In genomic region chr21:45463871-45464270, GRCh38 we compare ENCODE assay signal across 27 cellular contexts.
"Had no signal": no experiment of that assay in that cellular context is flagged by ENCODE, and none has a peak within 500 bp of the region (broad histone marks: within the 10 kb centered on the region; RNA-seq: fewer than 3 reads in every experiment).

No MANE protein-coding gene starts in this region.

- H3K9me3 Mint-ChIP-seq: stimulated activated effector memory CD8-positive, alpha-beta T cell treated with anti-CD3 and anti-CD28 coated beads, Interleukin-12 subunit alpha, Interleukin-12 subunit beta, amount 100 ng/mL, for 72 hours had no signal

- H3K4me3 ChIP-seq: coronary artery, dorsolateral prefrontal cortex, gastrocnemius medialis, lower lobe of right lung, pancreas, prostate gland, thoracic aorta, uterus had no signal

- H3K36me3 Mint-ChIP-seq: stimulated activated effector memory CD8-positive, alpha-beta T cell treated with anti-CD3 and anti-CD28 coated beads, Interleukin-12 subunit alpha, Interleukin-12 subunit beta, amount 100 ng/mL, for 72 hours had no signal

- ATAC-seq: activated CD4-positive, alpha-beta T cell treated with anti-CD3 and anti-CD28 coated beads for 36 hours; activated naive CD4-positive, alpha-beta T cell treated with anti-CD3 and anti-CD28 coated beads, Interleukin-2, amount 50 U/mL, for 72 hours; activated T-cell treated with anti-CD3 and anti-CD28 coated beads, Interleukin-2, amount 50 U/mL, for 72 hours; gastrocnemius medialis; lower lobe of right lung; naive thymus-derived CD8-positive, alpha-beta T cell; pancreas; stimulated activated effector memory CD8-positive, alpha-beta T cell treated with anti-CD3 and anti-CD28 coated beads, Interleukin-12 subunit alpha, Interleukin-12 subunit beta, amount 100 ng/mL, for 72 hours had no signal

- H3K27ac ChIP-seq: coronary artery, dorsolateral prefrontal cortex, gastrocnemius medialis, lower lobe of right lung, pancreas, prostate gland, thoracic aorta, uterus had no signal

- H3K27me3 ChIP-seq: pancreas, uterus had no signal

- H3K27ac Mint-ChIP-seq: activated CD4-positive, alpha-beta T cell treated with anti-CD3 and anti-CD28 coated beads for 36 hours; activated naive CD4-positive, alpha-beta T cell treated with anti-CD3 and anti-CD28 coated beads, Interleukin-2, amount 50 U/mL, for 72 hours; activated T-cell treated with anti-CD3 and anti-CD28 coated beads, Interleukin-2, amount 50 U/mL, for 72 hours; stimulated activated effector memory CD8-positive, alpha-beta T cell treated with anti-CD3 and anti-CD28 coated beads, Interleukin-12 subunit alpha, Interleukin-12 subunit beta, amount 100 ng/mL, for 72 hours; stimulated activated naive CD8-positive, alpha-beta T cell treated with anti-CD3 and anti-CD28 coated beads, Interleukin-15, Interleukin-2, amounts not matched to agents 100 ng/mL and 50 ng/mL, for 24 hours had no signal

- H3K36me3 ChIP-seq: gastrocnemius medialis, lower lobe of right lung, pancreas, prostate gland, uterus had no signal

- DNase-seq: activated CD4-positive, alpha-beta T cell treated with anti-CD3 and anti-CD28 coated beads for 36 hours; activated CD4-positive, alpha-beta T cell treated with anti-CD3 and anti-CD28 coated beads, Interleukin-2, amount 50 U/mL, for 4 hours; activated CD4-positive, CD25-positive, alpha-beta regulatory T cell; activated naive CD4-positive, alpha-beta T cell; activated T-cell treated with anti-CD3 and anti-CD28 coated beads for 4 hours; activated T-cell treated with anti-CD3 and anti-CD28 coated beads, Interleukin-2, amount 50 U/mL, for 72 hours; cerebellar nuclear complex; effector memory CD4-positive, alpha-beta T cell; gastrocnemius medialis; hippocampal formation; lower lobe of right lung; mesenchymal stem cell; nucleus accumbens; retina; stimulated activated CD4-positive, alpha-beta T cell treated with anti-CD3 and anti-CD28 coated beads, Interleukin-4, amount 100 ng/mL, for 24 hours; trophoblast cell; uterus had no signal

- H3K4me1 ChIP-seq: gastrocnemius medialis, lower lobe of right lung, pancreas, prostate gland, uterus had no signal

- H3K4me3 Mint-ChIP-seq: activated CD4-positive, alpha-beta T cell treated with anti-CD3 and anti-CD28 coated beads for 36 hours; activated T-cell treated with anti-CD3 and anti-CD28 coated beads, Interleukin-2, amount 50 U/mL, for 72 hours; naive thymus-derived CD8-positive, alpha-beta T cell; neural crest cell; stimulated activated effector memory CD8-positive, alpha-beta T cell treated with anti-CD3 and anti-CD28 coated beads, Interleukin-12 subunit alpha, Interleukin-12 subunit beta, amount 100 ng/mL, for 72 hours; stimulated activated naive CD8-positive, alpha-beta T cell treated with anti-CD3 and anti-CD28 coated beads, Interleukin-15, Interleukin-2, amounts not matched to agents 100 ng/mL and 50 ng/mL, for 24 hours had no signal

- H3K9me3 ChIP-seq: gastrocnemius medialis, pancreas, prostate gland, thoracic aorta, uterus had no signal

- H3K4me1 Mint-ChIP-seq: activated CD4-positive, alpha-beta T cell treated with anti-CD3 and anti-CD28 coated beads for 36 hours; stimulated activated effector memory CD8-positive, alpha-beta T cell treated with anti-CD3 and anti-CD28 coated beads, Interleukin-12 subunit alpha, Interleukin-12 subunit beta, amount 100 ng/mL, for 72 hours had no signal
